25 cellular contexts compared by ENCODE assay signal in genomic region chrX:6989858-6990257, GRCh38.
"Had no signal": no experiment of that assay in that cellular context is flagged by ENCODE, and none has a peak within 500 bp of the region (broad histone marks: within the 10 kb centered on the region; RNA-seq: fewer than 3 reads in every experiment).

No MANE protein-coding gene starts in this region.

- H3K9me3 ChIP-seq: ovary, prostate gland, suprapubic skin, thoracic aorta, uterus had no signal

- H3K4me3 ChIP-seq: left ventricle myocardium inferior, lung, ovary, prostate gland, skin epidermis, suprapubic skin, thoracic aorta, tibial artery, uterus had no signal

- H3K36me3 ChIP-seq: left ventricle myocardium inferior, ovary, prostate gland, suprapubic skin, thoracic aorta, tibial artery, uterus had no signal

- H3K27ac ChIP-seq: left ventricle myocardium inferior, ovary, prostate gland, skin epidermis, suprapubic skin, thoracic aorta, tibial artery, uterus had no signal

- H3K27me3 ChIP-seq: ovary, suprapubic skin, tibial artery, uterus had no signal

- H3K4me1 ChIP-seq: left ventricle myocardium inferior, prostate gland, suprapubic skin, tibial artery, uterus had no signal

- DNase-seq: hippocampal formation; immature natural killer cell; kidney; left ventricle myocardium inferior; midbrain; naive thymus-derived CD8-positive, alpha-beta T cell; nephron progenitor cell; ovary; retina; right cardiac atrium; stimulated activated CD4-positive, alpha-beta T cell treated with anti-CD3 and anti-CD28 coated beads, Interleukin-12 subunit alpha, Interleukin-12 subunit beta, amount 100 ng/mL, for 4 hours; stimulated activated CD4-positive, alpha-beta T cell treated with anti-CD3 and anti-CD28 coated beads, Interleukin-15, amount 100 ng/mL, for 24 hours; stimulated activated CD4-positive, alpha-beta T cell treated with anti-CD3 and anti-CD28 coated beads, Interleukin-2, amount 100 ng/mL, for 24 hours; stimulated activated CD4-positive, alpha-beta T cell treated with anti-CD3 and anti-CD28 coated beads, Interleukin-4, amount 100 ng/mL, for 1 hour; stimulated activated naive B cell treated with anti-CD40 and anti-IgM and Interleukin-4, amounts not matched to agents 10 μg/mL and 1 μg/mL and 100 μg/mL, for 72 hours; stimulated activated naive CD8-positive, alpha-beta T cell treated with anti-CD3 and anti-CD28 coated beads, Interleukin-15, Interleukin-2, amounts not matched to agents 100 U/mL and 50 U/mL, for 24 hours; tibial artery; uterus had no signal

- H3K4me3 Mint-ChIP-seq: immature natural killer cell; naive thymus-derived CD8-positive, alpha-beta T cell; nephron progenitor cell; stimulated activated naive B cell treated with anti-CD40 and anti-IgM and Interleukin-4, amounts not matched to agents 10 μg/mL and 1 μg/mL and 100 μg/mL, for 72 hours; type B pancreatic cell had no signal

- ATAC-seq: naive thymus-derived CD8-positive, alpha-beta T cell; right cardiac atrium; sciatic nerve; stimulated activated naive B cell treated with anti-CD40 and anti-IgM and Interleukin-4, amounts not matched to agents 10 μg/mL and 1 μg/mL and 100 μg/mL, for 72 hours; stimulated activated naive CD8-positive, alpha-beta T cell treated with anti-CD3 and anti-CD28 coated beads, Interleukin-15, Interleukin-2, amounts not matched to agents 100 U/mL and 50 U/mL, for 24 hours had no signal

- H3K4me1 Mint-ChIP-seq: immature natural killer cell; naive thymus-derived CD8-positive, alpha-beta T cell; nephron progenitor cell; stimulated activated naive B cell treated with anti-CD40 and anti-IgM and Interleukin-4, amounts not matched to agents 10 μg/mL and 1 μg/mL and 100 μg/mL, for 72 hours had no signal

- H3K27ac Mint-ChIP-seq: immature natural killer cell; naive thymus-derived CD8-positive, alpha-beta T cell; nephron progenitor cell; stimulated activated naive B cell treated with anti-CD40 and anti-IgM and Interleukin-4, amounts not matched to agents 10 μg/mL and 1 μg/mL and 100 μg/mL, for 72 hours; type B pancreatic cell had no signal

- H3K27me3 Mint-ChIP-seq: naive thymus-derived CD8-positive, alpha-beta T cell; stimulated activated naive B cell treated with anti-CD40 and anti-IgM and Interleukin-4, amounts not matched to agents 10 μg/mL and 1 μg/mL and 100 μg/mL, for 72 hours; type B pancreatic cell had no signal
